Comparison of ENCODE assay signal across 19 cellular contexts in the genomic region with DNA sequence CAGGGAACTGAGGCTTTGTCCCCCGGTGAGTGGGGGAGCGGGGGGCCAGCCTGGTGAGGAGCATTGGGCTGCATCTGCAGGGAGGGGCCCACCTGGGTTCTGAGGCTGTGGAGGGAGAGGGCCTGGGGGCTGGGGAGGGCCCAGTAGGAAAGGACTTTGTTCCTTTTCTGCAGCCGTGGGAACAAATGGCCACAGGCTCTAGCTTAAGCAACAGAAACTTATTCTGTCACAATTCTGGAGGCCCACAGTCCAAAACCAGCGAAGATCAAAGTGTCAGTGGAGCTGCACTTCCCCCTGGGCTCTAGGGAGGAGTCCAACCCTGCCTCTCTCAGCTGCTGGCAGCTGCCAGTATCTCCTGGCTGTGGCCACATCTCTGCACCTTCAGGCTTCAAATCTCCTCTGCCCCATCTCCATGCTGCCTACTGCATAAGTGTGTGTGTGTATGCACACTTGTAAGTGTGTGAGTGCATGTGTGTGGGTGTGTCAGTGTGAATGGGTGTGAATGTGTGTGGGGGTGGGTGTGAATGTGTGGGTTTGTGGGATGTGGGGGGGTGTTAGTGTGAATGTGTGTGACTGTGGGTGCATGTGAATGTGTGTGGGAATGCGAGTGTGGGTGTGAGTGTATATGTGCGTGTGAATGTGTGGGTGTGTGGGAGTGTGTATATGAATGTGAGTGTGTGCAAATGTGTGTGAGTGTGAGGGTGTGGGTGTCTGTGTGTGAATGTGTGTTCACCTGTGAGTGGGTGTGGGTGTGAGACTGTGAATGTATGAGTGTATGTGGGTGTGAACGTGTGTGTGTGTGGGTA.
A peak's percentile ranks its signal among the peaks of the same experiment; 100 is the strongest.
DNase-seq lines count a peak whose midpoint lies in the region; ATAC-seq and TF ChIP-seq lines count a peak whose summit lies in the region.
"Had no signal": no experiment of that assay in that cellular context is flagged by ENCODE, and none has a peak within 500 bp of the region (broad histone marks: within the 10 kb centered on the region; RNA-seq: fewer than 3 reads in every experiment).

No MANE protein-coding gene starts in this region.

- H3K4me1 ChIP-seq in left ventricle myocardium inferior, result no peaks in the 10 kb centered on the region
- H3K4me1 ChIP-seq: esophagus muscularis mucosa had no signal

- no peak for TF ChIP-seq CTCF in left ventricle myocardium inferior (IDR thresholded peaks at IDR 0.05; ENCODE audit: borderline replicate concordance)

- H3K27ac ChIP-seq in left ventricle myocardium inferior (replicated peaks), result no peak overlapping the region
- H3K27ac ChIP-seq: dorsolateral prefrontal cortex, esophagus muscularis mucosa, suprapubic skin had no signal

- in situ Hi-C loops in G401 (cut with HindIII; ENCODE audit: low sequenced_read_pairs), result no loop called here

- peaks cover 3% of the 10 kb centered on the region for H3K9me3 ChIP-seq in left ventricle myocardium inferior (replicated peaks)
- H3K9me3 ChIP-seq: suprapubic skin had no signal

- no peaks in the 10 kb centered on the region for H3K36me3 ChIP-seq in left ventricle myocardium inferior
- H3K36me3 ChIP-seq: esophagus muscularis mucosa, spleen, suprapubic skin had no signal

- intact Hi-C loops in Right ventricle myocardium superior (cut with DNase I) (no loop called here), left ventricle myocardium inferior (cut with micrococcal nuclease) (no loop called here)

- peak; percentile 50 for ATAC-seq in Right ventricle myocardium superior (ENCODE audit: poor library complexity)
- ATAC-seq in left lobe of liver, result peak; percentile 94
- ATAC-seq: activated CD4-positive, CD25-positive, alpha-beta regulatory T cell treated with anti-CD3 and anti-CD28 coated beads, Interleukin-2, amount 50 U/mL, for 24 hours had no signal

- no peak overlapping the region for H3K4me3 ChIP-seq in left ventricle myocardium inferior
- H3K4me3 ChIP-seq: dorsolateral prefrontal cortex, esophagus muscularis mucosa, spleen, suprapubic skin had no signal

- DNase-seq in Right ventricle myocardium superior (no peak), left ventricle myocardium inferior (no peak), SKM-1 (lab: John Stamatoyannopoulos, UW; ENCODE audit: unreplicated experiment) (peak; percentile 100), left lobe of liver (ENCODE audit: low spot score) (peak; percentile 79), G401 (ENCODE audit: low spot score) (no peak), activated gamma-delta T cell (lab: John Stamatoyannopoulos, UW) (no peak)
- DNase-seq in central memory CD4-positive, alpha-beta T cell, result no peak
- DNase-seq in stimulated activated CD4-positive, alpha-beta T cell treated with anti-CD3 and anti-CD28 coated beads, Interleukin-15, amount 100 ng/mL, for 24 hours, result no peak
- DNase-seq: C1 segment of cervical spinal cord, dorsolateral prefrontal cortex, mammary epithelial cell, MM.1S, NCI-H2029, nephron progenitor cell, SHP77 treated with DMSO at 0.1 percent for 48 hours, spleen had no signal

- peaks cover 43% of the 10 kb centered on the region for H3K27me3 ChIP-seq in left ventricle myocardium inferior (ENCODE audit: low read depth)
- H3K27me3 ChIP-seq: dorsolateral prefrontal cortex, esophagus muscularis mucosa, spleen had no signal

Comparison
In these comparisons a context has a peak if more than half of its experiments do, and no peak if none do; other contexts are left out.
1. DNase-seq: peak in SKM-1 (single experiment) and left lobe of liver (single experiment); none in Right ventricle myocardium superior (single experiment), left ventricle myocardium inferior (single experiment), G401 (single experiment), central memory CD4-positive, alpha-beta T cell (single experiment), activated gamma-delta T cell (single experiment) and stimulated activated CD4-positive, alpha-beta T cell treated with anti-CD3 and anti-CD28 coated beads, Interleukin-15, amount 100 ng/mL, for 24 hours (single experiment).